ENCODE assay signal across 8 cellular contexts in the genomic region with DNA sequence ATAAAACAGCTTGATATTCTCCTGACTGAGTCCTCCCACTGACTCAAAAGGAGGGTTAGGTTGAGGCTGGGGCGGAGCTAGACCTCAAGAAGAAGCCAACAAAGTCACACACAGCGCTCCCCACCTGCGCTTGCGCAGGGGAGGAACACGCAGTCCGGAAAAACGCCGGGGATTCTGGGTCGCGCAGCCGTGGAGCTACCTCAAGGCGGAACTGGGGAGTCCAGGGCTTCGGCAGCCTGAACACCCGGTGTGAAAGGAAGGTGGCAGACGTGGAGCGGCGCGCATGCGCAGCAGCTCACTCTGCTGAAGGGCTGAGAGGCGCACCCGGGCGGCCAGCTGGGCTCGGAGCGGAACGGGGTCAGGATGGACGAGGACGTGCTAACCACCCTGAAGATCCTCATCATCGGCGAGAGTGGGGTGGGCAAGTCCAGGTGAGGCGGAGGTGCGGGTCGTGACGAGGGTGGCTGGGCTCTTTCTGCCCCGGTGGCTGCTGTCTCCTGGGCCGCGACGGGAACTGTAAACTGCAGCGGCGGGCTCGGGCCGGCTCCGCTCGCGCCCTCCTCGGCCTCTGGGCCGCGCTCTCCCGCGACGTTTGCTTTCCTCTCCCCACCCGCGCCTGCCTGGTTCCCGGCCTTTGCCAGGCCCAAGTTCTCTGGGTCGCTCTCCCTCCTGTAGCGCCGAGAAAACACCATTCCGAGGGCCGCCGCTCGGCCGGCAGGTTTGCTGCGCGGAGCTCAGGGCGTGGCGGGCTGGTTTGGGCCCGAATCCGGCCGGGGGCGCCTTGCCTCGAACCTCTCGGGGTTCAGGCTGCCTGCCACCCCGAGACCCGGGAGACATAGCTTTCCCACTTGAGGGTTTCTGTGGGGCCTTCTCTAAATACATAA. TPM values are rescaled to one million over a fixed set of nuclear protein-coding genes. Genes with fewer than 3 reads are reported as not detected.
DNase-seq lines count a peak whose midpoint lies in the region; ATAC-seq and TF ChIP-seq lines count a peak whose summit lies in the region.

A gene (plus strand): TSS at position 298 of the 884 bp plus-strand sequence. CDS start 66 bp downstream, at position 364.

- no peaks in the 10 kb centered on the region for H3K9me3 ChIP-seq in lung (ENCODE audit: control insufficient read depth in 2 of 2, insufficient read depth in 1 of 2, low read length in 1 of 2)

- no peaks in the 10 kb centered on the region for H3K27me3 ChIP-seq in lung (ENCODE audit: control insufficient read depth, insufficient read depth)

- H3K4me1 ChIP-seq in lung (ENCODE audit: control insufficient read depth in 2 of 2, insufficient read depth in 2 of 2, low read length in 2 of 2), result peaks cover 5 to 7% of the 10 kb centered on the region in 2 donors

- WGBS in lung, 2 donors, result 0% methylated on average over 69 to 73 of the region's 73 CpGs

- peak; percentile 95 for DNase-seq in CMK (ENCODE audit: low read depth)
- peak; percentile 93 for DNase-seq in GM20000 (ENCODE audit: low spot score)
- DNase-seq in HT-29 (ENCODE audit: low spot score), result peak; percentile 97
- peak; percentile 91 for DNase-seq in NK-92 treated with Interleukin-12 subunit alpha and Interleukin-12 subunit beta, amount 100 ng/mL, for 24 hours (lab: John Stamatoyannopoulos, UW)
- peak; percentile 97 for DNase-seq in activated CD8-positive, alpha-beta memory T cell treated with anti-CD3 and anti-CD28 coated beads for 24 hours
- peak; percentile 98 for DNase-seq in effector CD8-positive, alpha-beta T cell (lab: John Stamatoyannopoulos, UW)
- peak; percentile 99 for DNase-seq in lung (ENCODE audit: low spot score)
- DNase-seq in stimulated activated CD4-positive, alpha-beta T cell treated with anti-CD3 and anti-CD28 coated beads, TNF-alpha, amount 100 ng/mL, for 4 hours (ENCODE audit: low read depth in 3 of 3), result peak; percentile 92 to 98 (median 97)

- peak; percentile 97 for ATAC-seq in lung (ENCODE audit: insufficient read depth, low FRiP score)

- peak within 1 kb of the TSS; percentile 85 for H3K4me3 ChIP-seq in lung

- no peaks in the 10 kb centered on the region for H3K36me3 ChIP-seq in lung (ENCODE audit: control insufficient read depth in 2 of 2, insufficient read depth in 2 of 2, low read length in 2 of 2)

- no peak for TF ChIP-seq CTCF in GM20000 (IDR thresholded peaks at IDR 0.05; ENCODE audit: extremely low read depth, missing control alignments)
- no peak for TF ChIP-seq CTCF in lung (IDR thresholded peaks at IDR 0.05; ENCODE audit: control extremely low read depth, extremely low read depth)

- peak within 1 kb of the TSS; percentile 91 to 97 for H3K27ac ChIP-seq in lung (ENCODE audit: low read depth in 1 of 2, low read length in 1 of 2)

RNA-seq across cellular contexts. Expression of the gene that starts here (rescaled TPM):
- total RNA-seq in HT-29 (2014; rRNA removed; shearing (Covaris generic)), result 12.7 and 12.8 TPM in 2 replicates
- total RNA-seq in lung, result 10 to 100 TPM; 74.2 to 84.5 TPM
- polyA plus RNA-seq in lung, result 10 to 100 TPM; 26.8 to 36.7 TPM

Comparison
In these comparisons a context has a peak if more than half of its experiments do, and no peak if none do; other contexts are left out.
1. Peak in every context shown above with its lines: DNase-seq, ATAC-seq, H3K4me3 ChIP-seq and H3K27ac ChIP-seq.